ENCODE assay signal across 1 cellular context in the genomic region with DNA sequence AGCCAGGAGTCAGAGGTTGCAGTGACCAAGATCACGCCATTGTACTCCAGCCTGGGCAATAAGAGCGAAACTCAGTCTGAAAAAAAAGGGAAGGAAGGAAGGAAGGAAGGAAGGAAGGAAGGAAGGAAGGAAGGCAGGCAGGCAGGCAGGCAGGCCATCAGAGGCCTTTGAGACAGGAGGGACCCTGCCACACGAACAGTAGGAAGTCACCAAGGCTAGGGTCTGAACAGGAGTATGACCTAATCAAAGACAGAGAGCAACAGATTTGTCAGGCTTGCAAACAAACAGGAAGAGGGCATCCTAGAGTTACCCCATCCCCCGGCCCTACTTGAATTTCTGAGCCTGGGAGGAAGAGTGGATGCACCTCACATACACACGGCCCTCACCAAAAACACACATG.
TF ChIP-seq lines count a peak whose summit lies in the region.

No MANE protein-coding gene starts in this region.

TF ChIP-seq in H1, 55 proteins besides CTCF, POLR2A, EP300 and RAD21:
- no peak for TF ChIP-seq CHD7 (IDR thresholded peaks at IDR 0.05; ENCODE audit: insufficient replicate concordance, low read length)
- TF ChIP-seq, protein P1, sequence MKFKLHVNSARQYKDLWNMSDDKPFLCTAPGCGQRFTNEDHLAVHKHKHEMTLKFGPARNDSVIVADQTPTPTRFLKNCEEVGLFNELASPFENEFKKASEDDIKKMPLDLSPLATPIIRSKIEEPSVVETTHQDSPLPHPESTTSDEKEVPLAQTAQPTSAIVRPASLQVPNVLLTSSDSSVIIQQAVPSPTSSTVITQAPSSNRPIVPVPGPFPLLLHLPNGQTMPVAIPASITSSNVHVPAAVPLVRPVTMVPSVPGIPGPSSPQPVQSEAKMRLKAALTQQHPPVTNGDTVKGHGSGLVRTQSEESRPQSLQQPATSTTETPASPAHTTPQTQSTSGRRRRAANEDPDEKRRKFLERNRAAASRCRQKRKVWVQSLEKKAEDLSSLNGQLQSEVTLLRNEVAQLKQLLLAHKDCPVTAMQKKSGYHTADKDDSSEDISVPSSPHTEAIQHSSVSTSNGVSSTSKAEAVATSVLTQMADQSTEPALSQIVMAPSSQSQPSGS (IDR thresholded peaks at IDR 0.05; ENCODE audit: low read length) = 0 out of 2 replicates have a peak, but pooled peaks have one; percentile 62
- TF ChIP-seq KDM1A (IDR thresholded peaks at IDR 0.05; ENCODE audit: borderline replicate concordance, low read length) = 0 out of 2 replicates have a peak, but pooled peaks have one; percentile 27
- TF ChIP-seq TCF12 (IDR thresholded peaks at IDR 0.05; ENCODE audit: low read depth, low read length) = no peak
- TF ChIP-seq CBX5 (IDR thresholded peaks at IDR 0.05; ENCODE audit: low read depth, low read length) = no peak
- no peak for TF ChIP-seq SP2 (IDR thresholded peaks at IDR 0.05; ENCODE audit: low read length)
- no peak for TF ChIP-seq SIN3A (conservative IDR thresholded peaks at IDR 0.05 in 1 of 2, IDR thresholded peaks at IDR 0.05 in 1 of 2; ENCODE audit: low read depth in 1 of 2, low read length in 2 of 2)
- no peak for TF ChIP-seq CBX8 (IDR thresholded peaks at IDR 0.05; ENCODE audit: borderline replicate concordance, low read depth, low read length)
- TF ChIP-seq JUN (IDR thresholded peaks at IDR 0.05; ENCODE audit: low read depth, low read length) = no peak
- no peak for TF ChIP-seq NRF1 (IDR thresholded peaks at IDR 0.05; ENCODE audit: low read depth, low read length)
- no peak for TF ChIP-seq CEBPB (IDR thresholded peaks at IDR 0.05; ENCODE audit: low read depth, low read length)
- TF ChIP-seq ZNF274 (IDR thresholded peaks at IDR 0.05; ENCODE audit: borderline replicate concordance, extremely low read depth, low read length) = no peak
